In the genomic region with DNA sequence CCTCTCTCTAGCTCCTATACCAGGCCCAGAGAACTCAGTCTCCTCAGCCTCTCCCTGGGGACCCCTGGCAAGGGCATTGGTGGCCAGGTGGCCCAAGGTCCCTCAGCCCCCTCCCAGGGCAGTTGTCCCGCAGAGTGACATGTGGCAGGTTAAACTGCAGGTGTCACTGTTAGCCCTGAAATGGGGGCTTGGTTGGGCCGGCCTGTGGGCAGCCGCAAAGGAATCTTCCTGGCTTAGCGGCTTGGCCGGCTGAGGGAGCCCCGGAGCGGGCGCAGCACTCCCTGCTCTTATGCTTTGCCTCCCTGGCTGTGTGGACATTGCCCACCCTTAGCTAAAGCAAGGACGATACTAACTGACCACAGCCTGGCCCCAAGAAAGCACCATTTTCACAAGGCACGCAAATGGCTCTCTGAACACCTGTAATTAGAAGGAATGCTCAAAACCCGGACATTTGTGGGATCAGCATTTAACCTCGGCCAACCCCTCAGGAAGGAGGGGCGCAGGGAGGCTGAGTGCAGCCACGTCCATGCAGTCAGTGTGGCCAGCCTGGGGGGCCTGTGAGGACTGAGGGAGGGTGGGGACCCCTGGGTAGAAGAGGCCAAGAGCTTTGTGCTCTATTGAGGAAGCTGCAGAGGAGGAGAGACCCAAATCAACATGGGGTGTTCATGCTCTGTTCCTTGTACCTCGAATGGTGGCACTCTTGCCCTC, we compare ENCODE assay signal across 8 cellular contexts.
DNase-seq lines count a peak whose midpoint lies in the region; ATAC-seq, FAIRE-seq and TF ChIP-seq lines count a peak whose summit lies in the region.

No MANE protein-coding gene starts in this region.

- H3K36me3 Mint-ChIP-seq in activated naive CD4-positive, alpha-beta T cell treated with anti-CD3 and anti-CD28 coated beads, Interleukin-2, amount 50 U/mL, for 72 hours = no peaks in the 10 kb centered on the region

- peak; percentile 76 to 93 for ATAC-seq in A549
- peak; percentile 81 for ATAC-seq in HG02885 (IDR thresholded peaks at IDR 0.05; ENCODE audit: poor library complexity, unreplicated experiment)
- peak; percentile 72 for ATAC-seq in activated naive CD4-positive, alpha-beta T cell treated with anti-CD3 and anti-CD28 coated beads, Interleukin-2, amount 50 U/mL, for 72 hours

- H3K9me3 Mint-ChIP-seq in activated naive CD4-positive, alpha-beta T cell treated with anti-CD3 and anti-CD28 coated beads, Interleukin-2, amount 50 U/mL, for 72 hours = no peaks in the 10 kb centered on the region

- no peak for TF ChIP-seq EP300 in A549 (IDR thresholded peaks at IDR 0.05)
- TF ChIP-seq EP300 in transverse colon (IDR thresholded peaks at IDR 0.05; ENCODE audit: low read depth) = no peak

- peak overlapping the region; percentile 40; the same call in 1 of the 3 replicates for H3K4me2 ChIP-seq in A549

- FAIRE-seq in A549 (lab: Jason Lieb, UNC) = no peak

- H3K27ac ChIP-seq in A549 (no peak overlapping the region), transverse colon (no peak overlapping the region)

- TF ChIP-seq CTCF in A549 (IDR thresholded peaks at IDR 0.05) (peak; percentile 61), GM12872 (IDR thresholded peaks at IDR 0.05; ENCODE audit: insufficient read depth, low read depth, low read length) (peak; percentile 62), transverse colon (IDR thresholded peaks at IDR 0.05) (peak in 3 of 5 experiments; percentile 7 to 16 (median 11))

- DNase-seq in A549 (ENCODE audit: low read depth in 1 of 2, low spot score in 1 of 2) (peak; percentile 57 to 62), NCI-H524 treated with DMSO at 0.1 percent for 48 hours (lab: John Stamatoyannopoulos, UW) (peak; percentile 54), islet precursor cell (peak; percentile 90), transverse colon (peak; percentile 27), NCI-H1048 (lab: John Stamatoyannopoulos, UW) (no peak)
- peak in 1 of 2 donors; percentile 52 for DNase-seq in activated naive CD4-positive, alpha-beta T cell treated with anti-CD3 and anti-CD28 coated beads, Interleukin-2, amount 50 U/mL, for 72 hours (ENCODE audit: low spot score in 2 of 2)

- no peaks in the 10 kb centered on the region for H3K36me3 ChIP-seq in transverse colon

- no peaks in the 10 kb centered on the region for H3K4me1 ChIP-seq in A549
- no peaks in the 10 kb centered on the region for H3K4me1 ChIP-seq in transverse colon

- peaks cover 50% of the 10 kb centered on the region for H3K27me3 ChIP-seq in transverse colon

- WGBS in A549 (ENCODE audit: missing lambda C conversion rate) = 42% methylated on average over 6 of the region's 15 CpGs
- WGBS in transverse colon (ENCODE audit: low coverage in 1 of 2), 2 donors = 22% methylated on average over 14 of the region's 15 CpGs; no CpG with 5 or more reads in 1 of the 2 donors

- CTCF ChIA-PET in A549 (lab: Yijun Ruan, JAX) = interaction anchor here (0.7 to 3.1 kb wide), 16 partner anchors 9 to 268 kb away, joined by 3 to 22 read pairs (median 4); no protein-coding TSS in a partner anchor

- intact Hi-C loops in transverse colon (cut with DNase I; ENCODE audit: low total_unique reads) = loop anchor here (10.0 kb wide), 1 partner anchor 150 kb away; no protein-coding TSS in a partner anchor

- no peaks in the 10 kb centered on the region for H3K9me3 ChIP-seq in A549
- no peaks in the 10 kb centered on the region for H3K9me3 ChIP-seq in transverse colon

- peak; percentile 86 to 88 for TF ChIP-seq RAD21 in A549 (conservative IDR thresholded peaks at IDR 0.05 in 1 of 2, IDR thresholded peaks at IDR 0.05 in 1 of 2)

- POLR2A ChIA-PET in A549 (lab: Yijun Ruan, JAX) = interaction anchor here (0.6 kb wide), 1 partner anchor 219 kb away, joined by 10 read pairs; no protein-coding TSS in a partner anchor

- in situ Hi-C loops in transverse colon (cut with MboI; ENCODE audit: low pct_ligation_motif_present in 1 of 4, low pct_unique_long_range_greater_than_20kb in 1 of 4, low sequenced_read_pairs in 3 of 4) = no loop called here

- H3K4me3 ChIP-seq in A549 = no peak overlapping the region
- H3K4me3 ChIP-seq in transverse colon = no peak overlapping the region

- TF ChIP-seq POLR2A in A549 (IDR thresholded peaks at IDR 0.05; ENCODE audit: low read length) (no peak), transverse colon (IDR thresholded peaks at IDR 0.05) (no peak)

- no peak overlapping the region for H3K27ac Mint-ChIP-seq in activated naive CD4-positive, alpha-beta T cell treated with anti-CD3 and anti-CD28 coated beads, Interleukin-2, amount 50 U/mL, for 72 hours

TF ChIP-seq in A549, 52 proteins besides CTCF, POLR2A, EP300 and RAD21:
- TF ChIP-seq NFE2L2 (conservative IDR thresholded peaks at IDR 0.05; ENCODE audit: low read length) (no peak), SMC3 (IDR thresholded peaks at IDR 0.05) (peak; percentile 82), RNF2 (IDR thresholded peaks at IDR 0.05; ENCODE audit: borderline replicate concordance, low read depth) (no peak), BHLHE40 (IDR thresholded peaks at IDR 0.05; ENCODE audit: low read depth, low read length) (no peak), PBX3 (IDR thresholded peaks at IDR 0.05) (no peak)
- TF ChIP-seq, protein P1, sequence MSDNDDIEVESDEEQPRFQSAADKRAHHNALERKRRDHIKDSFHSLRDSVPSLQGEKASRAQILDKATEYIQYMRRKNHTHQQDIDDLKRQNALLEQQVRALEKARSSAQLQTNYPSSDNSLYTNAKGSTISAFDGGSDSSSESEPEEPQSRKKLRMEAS (IDR thresholded peaks at IDR 0.05) = no peak
- TF ChIP-seq, protein P2, sequence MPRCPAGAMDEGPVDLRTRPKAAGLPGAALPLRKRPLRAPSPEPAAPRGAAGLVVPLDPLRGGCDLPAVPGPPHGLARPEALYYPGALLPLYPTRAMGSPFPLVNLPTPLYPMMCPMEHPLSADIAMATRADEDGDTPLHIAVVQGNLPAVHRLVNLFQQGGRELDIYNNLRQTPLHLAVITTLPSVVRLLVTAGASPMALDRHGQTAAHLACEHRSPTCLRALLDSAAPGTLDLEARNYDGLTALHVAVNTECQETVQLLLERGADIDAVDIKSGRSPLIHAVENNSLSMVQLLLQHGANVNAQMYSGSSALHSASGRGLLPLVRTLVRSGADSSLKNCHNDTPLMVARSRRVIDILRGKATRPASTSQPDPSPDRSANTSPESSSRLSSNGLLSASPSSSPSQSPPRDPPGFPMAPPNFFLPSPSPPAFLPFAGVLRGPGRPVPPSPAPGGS (IDR thresholded peaks at IDR 0.05) = no peak
- TF ChIP-seq, protein P3, sequence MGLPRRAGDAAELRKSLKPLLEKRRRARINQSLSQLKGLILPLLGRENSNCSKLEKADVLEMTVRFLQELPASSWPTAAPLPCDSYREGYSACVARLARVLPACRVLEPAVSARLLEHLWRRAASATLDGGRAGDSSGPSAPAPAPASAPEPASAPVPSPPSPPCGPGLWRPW (IDR thresholded peaks at IDR 0.05) = no peak

Comparison
In these comparisons a context has a peak if more than half of its experiments do, and no peak if none do; other contexts are left out.
1. CTCF ChIP-seq: peak in every context shown above with its lines; median percentile 62 in GM12872; 61 in A549; 11 in transverse colon.